ENCODE assay signal across 23 cellular contexts in genomic region chrX:134623293-134624045, GRCh38. TPM values are rescaled to one million over a fixed set of nuclear protein-coding genes. Genes with fewer than 3 reads are reported as not detected.
DNase-seq lines count a peak whose midpoint lies in the region; FAIRE-seq and TF ChIP-seq lines count a peak whose summit lies in the region.
"Had no signal": no experiment of that assay in that cellular context is flagged by ENCODE, and none has a peak within 500 bp of the region (broad histone marks: within the 10 kb centered on the region; RNA-seq: fewer than 3 reads in every experiment).

No MANE protein-coding gene starts in this region.

- POLR2A ChIA-PET in RWPE1 (lab: Yijun Ruan, JAX; ENCODE audit: low non-redundant PET): no interaction called here
- POLR2A ChIA-PET in endothelial cell of umbilical vein (lab: Charles Lee): no interaction called here

- H3K27ac Mint-ChIP-seq in nephron (peak overlapping the region; percentile 91 to 94 (median 93)), endothelial cell (ENCODE audit: unreplicated experiment) (no peak overlapping the region)
- H3K27ac Mint-ChIP-seq: activated naive CD4-positive, alpha-beta T cell treated with anti-CD3 and anti-CD28 coated beads, Interleukin-2, amount 50 U/mL, for 72 hours; neural progenitor cell; stimulated activated naive B cell treated with anti-CD40 and anti-IgM and Interleukin-4, amounts not matched to agents 10 μg/mL and 1 μg/mL and 100 μg/mL, for 72 hours; WTC11 had no signal

- H3K27ac ChIP-seq in RWPE1: peak overlapping the region; percentile 49; the same call in 1 of the 2 replicates
- H3K27ac ChIP-seq in endothelial cell of umbilical vein (ENCODE audit: insufficient read depth, low read depth, low read length): peak overlapping the region; percentile 94
- H3K27ac ChIP-seq: neural progenitor cell, tibial artery had no signal

- DNase-seq in HCEC 1CT (peak; percentile 11), RWPE1 (ENCODE audit: low spot score) (no peak), endothelial cell of umbilical vein (ENCODE audit: low read depth, low spot score) (peak; percentile 83), NCI-H510A treated with DMSO at 0.1 percent for 48 hours (lab: John Stamatoyannopoulos, UW) (no peak), endothelial cell (ENCODE audit: low spot score) (no peak)
- DNase-seq in activated CD4-positive, CD25-positive, alpha-beta regulatory T cell (lab: John Stamatoyannopoulos, UW): no peak
- no peak for DNase-seq in activated CD4-positive, alpha-beta T cell treated with anti-CD3 and anti-CD28 coated beads, Interleukin-2, amount 50 U/mL, for 1 hour
- DNase-seq: BE2C; effector CD8-positive, alpha-beta T cell; kidney glomerular epithelial cell; midbrain; NCI-H146; NK-92 treated with Interleukin-12 subunit alpha and Interleukin-12 subunit beta, amount 100 ng/mL, for 24 hours; RPMI8226; stimulated activated CD4-positive, alpha-beta T cell treated with anti-CD3 and anti-CD28 coated beads, Interleukin-15, amount 100 ng/mL, for 24 hours; stimulated activated naive B cell treated with anti-CD40 and anti-IgM and Interleukin-4, amounts not matched to agents 10 μg/mL and 1 μg/mL and 100 μg/mL, for 72 hours; T-helper 1 cell; tibial artery had no signal

- peak overlapping the region; percentile 57 for H3K4me2 ChIP-seq in endothelial cell of umbilical vein (ENCODE audit: insufficient read depth, low read length)
- H3K4me2 ChIP-seq: neural progenitor cell had no signal

- H3K9ac ChIP-seq in endothelial cell of umbilical vein (replicated peaks; ENCODE audit: extremely low read depth, insufficient read depth, low read length): peak overlapping the region; percentile 17
- H3K9ac ChIP-seq: neural progenitor cell had no signal

- TSS peak; percentile 21 for BruUV-seq in endothelial cell of umbilical vein (replicated peaks; lab: Mats Ljungman, UMichigan)

- H3K9me1 ChIP-seq in endothelial cell of umbilical vein (replicated peaks; ENCODE audit: control insufficient read depth, extremely low read depth, insufficient read depth, low read length): no peaks in the 10 kb centered on the region

- H3K9me3 ChIP-seq in endothelial cell of umbilical vein (replicated peaks; ENCODE audit: control insufficient read depth, insufficient read depth, low read length): no peaks in the 10 kb centered on the region
- H3K9me3 ChIP-seq: BE2C, tibial artery had no signal

- H3K9me3 Mint-ChIP-seq in nephron (peaks cover 2% of the 10 kb centered on the region), endothelial cell (ENCODE audit: unreplicated experiment) (no peaks in the 10 kb centered on the region)
- H3K9me3 Mint-ChIP-seq: activated naive CD4-positive, alpha-beta T cell treated with anti-CD3 and anti-CD28 coated beads, Interleukin-2, amount 50 U/mL, for 72 hours; stimulated activated naive B cell treated with anti-CD40 and anti-IgM and Interleukin-4, amounts not matched to agents 10 μg/mL and 1 μg/mL and 100 μg/mL, for 72 hours; WTC11 had no signal

- no peak for TF ChIP-seq POLR2A in endothelial cell of umbilical vein (IDR thresholded peaks at IDR 0.05; ENCODE audit: low read depth, low read length)

- H3K79me2 ChIP-seq in endothelial cell of umbilical vein (ENCODE audit: control insufficient read depth, insufficient read depth, low read length): no peaks in the 10 kb centered on the region

- H3K4me3 ChIP-seq in endothelial cell of umbilical vein (replicated peaks in 1 of 3; ENCODE audit: insufficient read depth in 1 of 3, low read depth in 1 of 3, low read length in 3 of 3): no peak overlapping the region
- H3K4me3 ChIP-seq: neural progenitor cell, tibial artery had no signal

- intact Hi-C loops in endothelial cell of umbilical vein (cut with micrococcal nuclease): loop anchor here (1.0 to 2.0 kb wide), 5 partner anchors 45 to 123 kb away; no protein-coding TSS in a partner anchor

- peaks cover 49% of the 10 kb centered on the region for H3K4me1 ChIP-seq in endothelial cell of umbilical vein (ENCODE audit: control insufficient read depth, extremely low read depth, insufficient read depth, low read length)
- H3K4me1 ChIP-seq: BE2C, neural progenitor cell had no signal

- CTCF ChIA-PET in RWPE1 (lab: Yijun Ruan, JAX): interaction anchor here (0.6 kb wide), 1 partner anchor 42 kb away, joined by 4 read pairs; no protein-coding TSS in a partner anchor
- CTCF ChIA-PET in endothelial cell of umbilical vein (lab: Charles Lee): interaction anchor here (1.0 to 3.6 kb wide), 4 partner anchors 19 to 141 kb away, joined by 3 to 19 read pairs (median 6); no protein-coding TSS in a partner anchor

- H3K36me3 ChIP-seq in endothelial cell of umbilical vein (ENCODE audit: control insufficient read depth in 2 of 2, extremely low read depth in 1 of 2, insufficient read depth in 2 of 2, low read length in 2 of 2): no peaks in the 10 kb centered on the region
- H3K36me3 ChIP-seq: BE2C, neural progenitor cell, tibial artery had no signal

- H3K4me3 Mint-ChIP-seq in nephron (no peak overlapping the region), endothelial cell (ENCODE audit: unreplicated experiment) (no peak overlapping the region)
- H3K4me3 Mint-ChIP-seq: neural progenitor cell; stimulated activated naive B cell treated with anti-CD40 and anti-IgM and Interleukin-4, amounts not matched to agents 10 μg/mL and 1 μg/mL and 100 μg/mL, for 72 hours; WTC11 had no signal

- H3K27me3 ChIP-seq in endothelial cell of umbilical vein (ENCODE audit: control insufficient read depth in 2 of 2, insufficient read depth in 2 of 2, low read length in 2 of 2): no peaks in the 10 kb centered on the region
- H3K27me3 ChIP-seq: BE2C, neural progenitor cell, tibial artery had no signal

- no peak overlapping the region for H2AFZ ChIP-seq in endothelial cell of umbilical vein (ENCODE audit: low read depth, low read length)
- H2AFZ ChIP-seq: neural progenitor cell had no signal

- TF ChIP-seq CTCF in RWPE1 (conservative IDR thresholded peaks at IDR 0.05; ENCODE audit: low read depth) (no peak), endothelial cell of umbilical vein (IDR thresholded peaks at IDR 0.05; ENCODE audit: extremely low read depth in 1 of 2, insufficient read depth in 1 of 2, low read depth in 1 of 2, low read length in 2 of 2) (no peak), nephron (IDR thresholded peaks at IDR 0.05; ENCODE audit: unreplicated experiment in 3 of 3) (no peak), endothelial cell (IDR thresholded peaks at IDR 0.05; ENCODE audit: unreplicated experiment) (no peak)

- no peaks in the 10 kb centered on the region for H3K36me3 Mint-ChIP-seq in nephron (ENCODE audit: low read depth)
- no peaks in the 10 kb centered on the region for H3K36me3 Mint-ChIP-seq in endothelial cell (ENCODE audit: low read depth, unreplicated experiment)
- H3K36me3 Mint-ChIP-seq: activated naive CD4-positive, alpha-beta T cell treated with anti-CD3 and anti-CD28 coated beads, Interleukin-2, amount 50 U/mL, for 72 hours; neural progenitor cell; stimulated activated naive B cell treated with anti-CD40 and anti-IgM and Interleukin-4, amounts not matched to agents 10 μg/mL and 1 μg/mL and 100 μg/mL, for 72 hours; WTC11 had no signal

- no peaks in the 10 kb centered on the region for H4K20me1 ChIP-seq in endothelial cell of umbilical vein (replicated peaks; ENCODE audit: control insufficient read depth, extremely low read depth, insufficient read depth, low read length)

- H3K4me1 Mint-ChIP-seq in nephron (peaks cover 70% of the 10 kb centered on the region), endothelial cell (ENCODE audit: unreplicated experiment) (peaks cover 11% of the 10 kb centered on the region)
- H3K4me1 Mint-ChIP-seq: stimulated activated naive B cell treated with anti-CD40 and anti-IgM and Interleukin-4, amounts not matched to agents 10 μg/mL and 1 μg/mL and 100 μg/mL, for 72 hours had no signal

- FAIRE-seq in endothelial cell of umbilical vein (lab: Jason Lieb, UNC): peak; percentile 96

- dilution Hi-C loops in endothelial cell of umbilical vein (cut with MboI; ENCODE audit: extremely low pct_ligation_motif_present, low sequenced_read_pairs): no loop called here

- H3K27me3 Mint-ChIP-seq in nephron (ENCODE audit: low read depth): no peaks in the 10 kb centered on the region
- no peaks in the 10 kb centered on the region for H3K27me3 Mint-ChIP-seq in endothelial cell (ENCODE audit: unreplicated experiment)

TF ChIP-seq in endothelial cell of umbilical vein, 7 proteins besides CTCF, POLR2A, EP300 and RAD21:
- TF ChIP-seq EZH2 (IDR thresholded peaks at IDR 0.05; ENCODE audit: borderline replicate concordance, low read depth, low read length, severe bottlenecking): no peak
- peak; percentile 44 for TF ChIP-seq POLR2AphosphoS5 (IDR thresholded peaks at IDR 0.05; ENCODE audit: insufficient read depth, low read depth, low read length)
- peak; percentile 44 for TF ChIP-seq GATA2 (IDR thresholded peaks at IDR 0.05; ENCODE audit: insufficient read depth, insufficient read length, low read depth, low read length)
- TF ChIP-seq, protein P1, sequence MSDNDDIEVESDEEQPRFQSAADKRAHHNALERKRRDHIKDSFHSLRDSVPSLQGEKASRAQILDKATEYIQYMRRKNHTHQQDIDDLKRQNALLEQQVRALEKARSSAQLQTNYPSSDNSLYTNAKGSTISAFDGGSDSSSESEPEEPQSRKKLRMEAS (IDR thresholded peaks at IDR 0.05; ENCODE audit: insufficient read depth, insufficient read length): no peak
- peak; percentile 39 for TF ChIP-seq FOS (IDR thresholded peaks at IDR 0.05; ENCODE audit: borderline replicate concordance, insufficient read depth, low read length)
- TF ChIP-seq JUN (IDR thresholded peaks at IDR 0.05; ENCODE audit: borderline replicate concordance, insufficient read depth, insufficient read length, low read depth): peak; percentile 60
- peak; percentile 15 for TF ChIP-seq MYC (IDR thresholded peaks at IDR 0.05; ENCODE audit: low read depth, low read length)

RNA-seq across cellular contexts. Expression of gene PLAC1, which starts 34.8 kb away (rescaled TPM):
- total RNA-seq in endothelial cell of umbilical vein (0.58 and 0.81 TPM in 2 replicates), endothelial cell (ENCODE audit: unreplicated experiment) (0.72 TPM)
- polyA plus RNA-seq in endothelial cell of umbilical vein: 2.4 and 2.8 TPM in 2 replicates
- polyA plus RNA-seq in endothelial cell of umbilical vein (2011; cell fraction: cytosol; rRNA removed): 1.6 and 2.1 TPM in 2 replicates
- polyA plus RNA-seq in endothelial cell of umbilical vein (2011; cell fraction: nucleus; rRNA removed): 0.74 and 0.78 TPM in 2 replicates
- 0.54 and 0.56 TPM in 2 replicates for polyA plus RNA-seq in endothelial cell of umbilical vein (2012)
- polyA minus RNA-seq in endothelial cell of umbilical vein: 0.40 and 1.8 TPM in 2 replicates
- polyA minus RNA-seq in endothelial cell of umbilical vein (2011; cell fraction: cytosol; rRNA and poly(A)+ RNA removed): not detected
- 0.38 TPM in 1 of 2 replicates, not detected in the other for polyA minus RNA-seq in endothelial cell of umbilical vein (2011; cell fraction: nucleus; rRNA and poly(A)+ RNA removed)
- total RNA-seq: activated naive CD4-positive, alpha-beta T cell treated with anti-CD3 and anti-CD28 coated beads, Interleukin-2, amount 50 U/mL, for 72 hours; renal cortical epithelial cell; WTC11 had no signal

Comparison
In these comparisons a context has a peak if more than half of its experiments do, and no peak if none do; other contexts are left out.
1. DNase-seq: peak in HCEC 1CT (single experiment) and endothelial cell of umbilical vein (single experiment); none in RWPE1 (single experiment), activated CD4-positive, CD25-positive, alpha-beta regulatory T cell (0 of 4), NCI-H510A treated with DMSO at 0.1 percent for 48 hours (single experiment), activated CD4-positive, alpha-beta T cell treated with anti-CD3 and anti-CD28 coated beads, Interleukin-2, amount 50 U/mL, for 1 hour (single experiment) and endothelial cell (single experiment).